In genomic region chr6:116070990-116071389, GRCh38 we compare ENCODE assay signal across 14 cellular contexts. TPM values are rescaled to one million over a fixed set of nuclear protein-coding genes. Genes with fewer than 3 reads are reported as not detected.
"Had no signal": no experiment of that assay in that cellular context is flagged by ENCODE, and none has a peak within 500 bp of the region (broad histone marks: within the 10 kb centered on the region; RNA-seq: fewer than 3 reads in every experiment).

No MANE protein-coding gene starts in this region.

- H3K27ac ChIP-seq: esophagus squamous epithelium, neutrophil, right atrium auricular region had no signal

- H3K9me3 ChIP-seq: esophagus squamous epithelium, neutrophil, right atrium auricular region had no signal

- DNase-seq: activated CD4-positive, alpha-beta memory T cell treated with anti-CD3 and anti-CD28 coated beads, Interleukin-2, amount 10 ng/mL, durations not matched to agents 7 days and 5 days; activated CD4-positive, CD25-positive, alpha-beta regulatory T cell treated with anti-CD3 and anti-CD28 coated beads, Interleukin-2, amount 50 U/mL, for 72 hours; activated gamma-delta T cell treated with Interleukin-2 at 50 U/mL for 16 hours; activated naive CD8-positive, alpha-beta T cell treated with anti-CD3 and anti-CD28 coated beads for 36 hours; activated T-cell treated with anti-CD3 and anti-CD28 coated beads, Interleukin-2, amount 50 U/mL, for 48 hours; esophagus squamous epithelium; immature natural killer cell; left colon; naive thymus-derived CD8-positive, alpha-beta T cell; small intestine had no signal

- H3K27me3 ChIP-seq: esophagus squamous epithelium, right atrium auricular region had no signal

- ATAC-seq: left colon; naive thymus-derived CD8-positive, alpha-beta T cell had no signal

- H3K36me3 ChIP-seq: esophagus squamous epithelium, neutrophil, right atrium auricular region had no signal

- H3K4me3 ChIP-seq: esophagus squamous epithelium, right atrium auricular region had no signal

RNA-seq across cellular contexts. Expression of gene FRK, which starts 10.3 kb away (rescaled TPM):
- total RNA-seq: mononuclear cell had no signal

RNA-seq across cellular contexts. Expression of gene COL10A1, which starts 54.9 kb away (rescaled TPM):
- total RNA-seq: activated CD4-positive, alpha-beta memory T cell treated with anti-CD3 and anti-CD28 coated beads, Interleukin-2, amount 10 ng/mL, durations not matched to agents 7 days and 5 days; activated naive CD8-positive, alpha-beta T cell treated with anti-CD3 and anti-CD28 coated beads for 36 hours; esophagus squamous epithelium; left colon; lung microvascular endothelial cell; naive thymus-derived CD8-positive, alpha-beta T cell; right atrium auricular region had no signal
